ENCODE assay signal across 1 cellular context in the genomic region with DNA sequence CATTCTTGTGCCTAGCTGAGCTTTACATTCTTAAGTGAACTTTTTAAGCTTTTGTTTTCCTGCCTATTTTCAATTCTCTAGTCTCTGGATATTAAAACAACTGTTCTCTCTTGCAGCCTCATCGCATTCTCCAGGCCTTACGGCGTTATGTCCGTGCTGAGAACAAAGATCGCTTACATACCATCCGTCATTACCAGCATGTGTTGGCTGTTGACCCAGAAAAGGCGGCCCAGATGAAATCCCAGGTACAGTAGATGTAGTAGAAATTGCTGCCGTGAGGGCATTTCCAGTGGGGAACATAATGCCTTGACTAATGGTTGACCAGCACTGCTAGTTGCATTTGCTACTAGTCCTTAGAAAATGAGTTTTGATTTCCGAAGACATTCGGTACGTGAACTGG.
TF ChIP-seq lines count a peak whose summit lies in the region.

No MANE protein-coding gene starts in this region.

TF ChIP-seq in GM23338, 12 proteins besides CTCF, POLR2A, EP300 and RAD21 (continued from another document):
- TF ChIP-seq ZNF462 (CRISPR knock-in tag; IDR thresholded peaks at IDR 0.05): no peak
- TF ChIP-seq, protein P1, sequence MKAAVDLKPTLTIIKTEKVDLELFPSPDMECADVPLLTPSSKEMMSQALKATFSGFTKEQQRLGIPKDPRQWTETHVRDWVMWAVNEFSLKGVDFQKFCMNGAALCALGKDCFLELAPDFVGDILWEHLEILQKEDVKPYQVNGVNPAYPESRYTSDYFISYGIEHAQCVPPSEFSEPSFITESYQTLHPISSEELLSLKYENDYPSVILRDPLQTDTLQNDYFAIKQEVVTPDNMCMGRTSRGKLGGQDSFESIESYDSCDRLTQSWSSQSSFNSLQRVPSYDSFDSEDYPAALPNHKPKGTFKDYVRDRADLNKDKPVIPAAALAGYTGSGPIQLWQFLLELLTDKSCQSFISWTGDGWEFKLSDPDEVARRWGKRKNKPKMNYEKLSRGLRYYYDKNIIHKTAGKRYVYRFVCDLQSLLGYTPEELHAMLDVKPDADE (IDR thresholded peaks at IDR 0.05): no peak
- no peak for TF ChIP-seq ZNF331 (CRISPR knock-in tag; IDR thresholded peaks at IDR 0.05; ENCODE audit: low read depth)
- no peak for TF ChIP-seq NANOG (IDR thresholded peaks at IDR 0.05; ENCODE audit: borderline replicate concordance)
- no peak for TF ChIP-seq ZNF114 (CRISPR knock-in tag; IDR thresholded peaks at IDR 0.05)
- no peak for TF ChIP-seq STAT1 (IDR thresholded peaks at IDR 0.05; ENCODE audit: unreplicated experiment)
